Comparison of ENCODE assay signal across 24 cellular contexts in genomic region chr6:106226676-106227075, GRCh38.
DNase-seq lines count a peak whose midpoint lies in the region; ATAC-seq and TF ChIP-seq lines count a peak whose summit lies in the region.
"Had no signal": no experiment of that assay in that cellular context is flagged by ENCODE, and none has a peak within 500 bp of the region (broad histone marks: within the 10 kb centered on the region; RNA-seq: fewer than 3 reads in every experiment).

No MANE protein-coding gene starts in this region.

- peaks cover 17% of the 10 kb centered on the region for H3K4me1 Mint-ChIP-seq in activated T-cell treated with anti-CD3 and anti-CD28 coated beads, Interleukin-2, amount 50 U/mL, for 72 hours (ENCODE audit: low read depth)
- H3K4me1 Mint-ChIP-seq in T-cell (peaks cover 17 to 26% (median 22%) of the 10 kb centered on the region in 3 donors), endothelial cell (ENCODE audit: unreplicated experiment) (peaks cover 13% of the 10 kb centered on the region)
- peaks cover 25% of the 10 kb centered on the region for H3K4me1 Mint-ChIP-seq in stimulated activated memory B cell treated with anti-CD40 and anti-IgM and Interleukin-4, amounts not matched to agents 10 μg/mL and 1 μg/mL and 100 μg/mL, for 72 hours

- no peak overlapping the region for H3K4me3 Mint-ChIP-seq in activated T-cell treated with anti-CD3 and anti-CD28 coated beads, Interleukin-2, amount 50 U/mL, for 72 hours
- H3K4me3 Mint-ChIP-seq in T-cell (no peak overlapping the region), endothelial cell (ENCODE audit: unreplicated experiment) (peak overlapping the region; percentile 52)
- H3K4me3 Mint-ChIP-seq in stimulated activated memory B cell treated with anti-CD40 and anti-IgM and Interleukin-4, amounts not matched to agents 10 μg/mL and 1 μg/mL and 100 μg/mL, for 72 hours = no peak overlapping the region
- H3K4me3 Mint-ChIP-seq: activated naive CD8-positive, alpha-beta T cell treated with anti-CD3 and anti-CD28 coated beads, Interleukin-2, amount 50 U/mL, for 24 hours had no signal

- intact Hi-C loops in left ventricle myocardium superior (cut with micrococcal nuclease) = no loop called here

- POLR2A ChIA-PET in T-cell (lab: Charles Lee) = no interaction called here

- no peaks in the 10 kb centered on the region for H3K9me3 Mint-ChIP-seq in activated T-cell treated with anti-CD3 and anti-CD28 coated beads, Interleukin-2, amount 50 U/mL, for 72 hours
- H3K9me3 Mint-ChIP-seq in T-cell (no peaks in the 10 kb centered on the region), endothelial cell (ENCODE audit: unreplicated experiment) (peaks cover 5% of the 10 kb centered on the region)
- no peaks in the 10 kb centered on the region for H3K9me3 Mint-ChIP-seq in stimulated activated memory B cell treated with anti-CD40 and anti-IgM and Interleukin-4, amounts not matched to agents 10 μg/mL and 1 μg/mL and 100 μg/mL, for 72 hours
- H3K9me3 Mint-ChIP-seq: activated naive CD8-positive, alpha-beta T cell treated with anti-CD3 and anti-CD28 coated beads, Interleukin-2, amount 50 U/mL, for 24 hours had no signal

- TF ChIP-seq CTCF in endothelial cell (IDR thresholded peaks at IDR 0.05; ENCODE audit: unreplicated experiment) = no peak

- CTCF ChIA-PET in T-cell (lab: Charles Lee) = interaction anchor here in 1 of 2 donors (0.6 to 0.7 kb wide), 2 partner anchors 108 to 179 kb away, joined by 3 to 8 read pairs; no protein-coding TSS in a partner anchor

- peak overlapping the region; percentile 49 for H3K27ac Mint-ChIP-seq in activated T-cell treated with anti-CD3 and anti-CD28 coated beads, Interleukin-2, amount 50 U/mL, for 72 hours
- H3K27ac Mint-ChIP-seq in T-cell (peak overlapping the region; percentile 54 to 66), endothelial cell (ENCODE audit: unreplicated experiment) (no peak overlapping the region)
- peak overlapping the region; percentile 16 for H3K27ac Mint-ChIP-seq in stimulated activated memory B cell treated with anti-CD40 and anti-IgM and Interleukin-4, amounts not matched to agents 10 μg/mL and 1 μg/mL and 100 μg/mL, for 72 hours
- H3K27ac Mint-ChIP-seq: activated naive CD8-positive, alpha-beta T cell treated with anti-CD3 and anti-CD28 coated beads, Interleukin-2, amount 50 U/mL, for 24 hours had no signal

- no peaks in the 10 kb centered on the region for H3K27me3 Mint-ChIP-seq in activated T-cell treated with anti-CD3 and anti-CD28 coated beads, Interleukin-2, amount 50 U/mL, for 72 hours (ENCODE audit: low read depth)
- H3K27me3 Mint-ChIP-seq in T-cell = no peaks in the 10 kb centered on the region
- H3K27me3 Mint-ChIP-seq in endothelial cell (ENCODE audit: unreplicated experiment) = no peaks in the 10 kb centered on the region
- no peaks in the 10 kb centered on the region for H3K27me3 Mint-ChIP-seq in stimulated activated memory B cell treated with anti-CD40 and anti-IgM and Interleukin-4, amounts not matched to agents 10 μg/mL and 1 μg/mL and 100 μg/mL, for 72 hours
- H3K27me3 Mint-ChIP-seq: activated naive CD8-positive, alpha-beta T cell treated with anti-CD3 and anti-CD28 coated beads, Interleukin-2, amount 50 U/mL, for 24 hours had no signal

- peaks cover 2 to 3% of the 10 kb centered on the region in 2 donors for H3K36me3 Mint-ChIP-seq in activated T-cell treated with anti-CD3 and anti-CD28 coated beads, Interleukin-2, amount 50 U/mL, for 72 hours (ENCODE audit: insufficient read depth in 2 of 2)
- peaks cover 5% of the 10 kb centered on the region for H3K36me3 Mint-ChIP-seq in T-cell
- peaks cover 20% of the 10 kb centered on the region for H3K36me3 Mint-ChIP-seq in endothelial cell (ENCODE audit: low read depth, unreplicated experiment)
- peaks cover 39% of the 10 kb centered on the region for H3K36me3 Mint-ChIP-seq in stimulated activated memory B cell treated with anti-CD40 and anti-IgM and Interleukin-4, amounts not matched to agents 10 μg/mL and 1 μg/mL and 100 μg/mL, for 72 hours

- no peak for DNase-seq in activated T-cell treated with anti-CD3 and anti-CD28 coated beads, Interleukin-2, amount 50 U/mL, for 72 hours
- DNase-seq in activated T-cell treated with anti-CD3 and anti-CD28 coated beads, Interleukin-2, amount 50 U/mL, for 1 hour = no peak
- DNase-seq in T-cell = no peak
- DNase-seq in endothelial cell (ENCODE audit: low spot score) = no peak
- DNase-seq in left ventricle myocardium superior = no peak
- DNase-seq in foreskin melanocyte = no peak
- DNase-seq: activated CD4-positive, alpha-beta T cell treated with anti-CD3 and anti-CD28 coated beads, Interleukin-2, amount 50 U/mL, for 4 hours; activated effector memory CD4-positive, alpha-beta T cell treated with Interleukin-2 at 50 U/mL for 16 hours; activated naive CD8-positive, alpha-beta T cell treated with anti-CD3 and anti-CD28 coated beads, Interleukin-2, amount 50 U/mL, for 24 hours; caudate nucleus; dorsolateral prefrontal cortex; HCEC 1CT; KBM-7; midbrain; MV-4-11; NCI-H1436 treated with DMSO at 0.1 percent for 48 hours; NCI-H446 treated with DMSO at 0.1 percent for 48 hours; ovary; retina; stimulated activated CD4-positive, alpha-beta T cell treated with anti-CD3 and anti-CD28 coated beads, Interleukin-1b, Interleukin-23, amount 100 ng/mL, for 48 hours; stimulated activated CD8-positive, alpha-beta memory T cell treated with anti-CD3 and anti-CD28 coated beads, Interleukin-4, amount 100 ng/mL, for 48 hours; transverse colon had no signal

- no peak for ATAC-seq in activated T-cell treated with anti-CD3 and anti-CD28 coated beads, Interleukin-2, amount 50 U/mL, for 72 hours (replicated peaks in 1 of 2)
- no peak for ATAC-seq in T-cell (replicated peaks in 1 of 4)
- ATAC-seq in stimulated activated memory B cell treated with anti-CD40 and anti-IgM and Interleukin-4, amounts not matched to agents 10 μg/mL and 1 μg/mL and 100 μg/mL, for 72 hours = no peak
- no peak for ATAC-seq in left ventricle myocardium superior
- no peak for ATAC-seq in HG03565 (IDR thresholded peaks at IDR 0.05; ENCODE audit: unreplicated experiment)
- ATAC-seq: activated naive CD8-positive, alpha-beta T cell treated with anti-CD3 and anti-CD28 coated beads, Interleukin-2, amount 50 U/mL, for 24 hours had no signal
